Comparison of ENCODE assay signal across 8 cellular contexts in genomic region chr21:34074283-34075098, GRCh38. TPM values are rescaled to one million over a fixed set of nuclear protein-coding genes. Genes with fewer than 3 reads are reported as not detected.
DNase-seq lines count a peak whose midpoint lies in the region; ATAC-seq and TF ChIP-seq lines count a peak whose summit lies in the region.

No MANE protein-coding gene starts in this region.

- H3K4me3 ChIP-seq in WI38 (ENCODE audit: low read depth, low read length) (peak overlapping the region; percentile 78), fibroblast of the aortic adventitia (ENCODE audit: low read depth, low read length) (peak overlapping the region; percentile 80)

- no peaks in the 10 kb centered on the region for H3K9me3 Mint-ChIP-seq in activated CD8-positive, alpha-beta memory T cell treated with anti-CD3 and anti-CD28 coated beads, Interleukin-2, amount 10 ng/mL, durations not matched to agents 7 days and 5 days (ENCODE audit: low read depth)
- H3K9me3 Mint-ChIP-seq in progenitor cell of endocrine pancreas (ENCODE audit: low read depth), result no peaks in the 10 kb centered on the region

- CTCF ChIA-PET in activated CD8-positive, alpha-beta memory T cell treated with anti-CD3 and anti-CD28 coated beads, Interleukin-2, amount 10 ng/mL, durations not matched to agents 7 days and 5 days (lab: Charles Lee), result interaction anchor here (0.9 to 4.7 kb wide), 11 partner anchors 9 to 150 kb away, joined by 3 to 39 read pairs (median 3); no protein-coding TSS in a partner anchor

- DNase-seq in activated CD8-positive, alpha-beta memory T cell treated with anti-CD3 and anti-CD28 coated beads, Interleukin-2, amount 10 ng/mL, durations not matched to agents 7 days and 5 days, result peak; percentile 46
- no peak for DNase-seq in activated CD8-positive, alpha-beta memory T cell treated with anti-CD3 and anti-CD28 coated beads, Interleukin-2, amount 50 U/mL, for 4 hours
- peak; percentile 26 for DNase-seq in fibroblast of the aortic adventitia (ENCODE audit: low read depth)
- DNase-seq in progenitor cell of endocrine pancreas (ENCODE audit: low spot score, unreplicated experiment), result no peak
- DNase-seq in kidney glomerular epithelial cell (lab: John Stamatoyannopoulos, UW), result no peak
- no peak for DNase-seq in epidermal melanocyte (ENCODE audit: insufficient read length, low spot score)

- H3K27ac Mint-ChIP-seq in activated CD8-positive, alpha-beta memory T cell treated with anti-CD3 and anti-CD28 coated beads, Interleukin-2, amount 10 ng/mL, durations not matched to agents 7 days and 5 days, result peak overlapping the region; percentile 72
- H3K27ac Mint-ChIP-seq in progenitor cell of endocrine pancreas, result peak overlapping the region; percentile 98

- H3K36me3 Mint-ChIP-seq in activated CD8-positive, alpha-beta memory T cell treated with anti-CD3 and anti-CD28 coated beads, Interleukin-2, amount 10 ng/mL, durations not matched to agents 7 days and 5 days, result peaks cover 42% of the 10 kb centered on the region
- peaks cover 10% of the 10 kb centered on the region for H3K36me3 Mint-ChIP-seq in progenitor cell of endocrine pancreas (ENCODE audit: insufficient read depth)

- H3K4me3 Mint-ChIP-seq in activated CD8-positive, alpha-beta memory T cell treated with anti-CD3 and anti-CD28 coated beads, Interleukin-2, amount 10 ng/mL, durations not matched to agents 7 days and 5 days, result peak overlapping the region; percentile 90
- peak overlapping the region; percentile 89 for H3K4me3 Mint-ChIP-seq in progenitor cell of endocrine pancreas (ENCODE audit: low read depth)

- peaks cover 49% of the 10 kb centered on the region for H3K4me1 Mint-ChIP-seq in activated CD8-positive, alpha-beta memory T cell treated with anti-CD3 and anti-CD28 coated beads, Interleukin-2, amount 10 ng/mL, durations not matched to agents 7 days and 5 days
- peaks cover 28% of the 10 kb centered on the region for H3K4me1 Mint-ChIP-seq in progenitor cell of endocrine pancreas (ENCODE audit: low read depth)

- ATAC-seq in activated CD8-positive, alpha-beta memory T cell treated with anti-CD3 and anti-CD28 coated beads, Interleukin-2, amount 10 ng/mL, durations not matched to agents 7 days and 5 days, result no peak
- no peak for ATAC-seq in HG02759 (IDR thresholded peaks at IDR 0.05; ENCODE audit: unreplicated experiment)

- no peak for TF ChIP-seq CTCF in WI38 (IDR thresholded peaks at IDR 0.05; ENCODE audit: low read depth, low read length)
- no peak for TF ChIP-seq CTCF in fibroblast of the aortic adventitia (IDR thresholded peaks at IDR 0.05; ENCODE audit: insufficient read depth, low read length)
- TF ChIP-seq CTCF in progenitor cell of endocrine pancreas (IDR thresholded peaks at IDR 0.05; ENCODE audit: unreplicated experiment), result peak; percentile 29

- peaks cover 2% of the 10 kb centered on the region for H3K27me3 Mint-ChIP-seq in activated CD8-positive, alpha-beta memory T cell treated with anti-CD3 and anti-CD28 coated beads, Interleukin-2, amount 10 ng/mL, durations not matched to agents 7 days and 5 days
- peaks cover 6% of the 10 kb centered on the region for H3K27me3 Mint-ChIP-seq in progenitor cell of endocrine pancreas

RNA-seq across cellular contexts. Expression of gene MRPS6, which starts 1.1 kb away (rescaled TPM):
- 100 to 1,000 TPM in 1 of 2 experiments, 10 to 100 TPM in 1; 82.9 to 124 TPM for total RNA-seq in activated CD8-positive, alpha-beta memory T cell treated with anti-CD3 and anti-CD28 coated beads, Interleukin-2, amount 10 ng/mL, durations not matched to agents 7 days and 5 days
- 19.5 and 78.1 TPM in 2 replicates for total RNA-seq in fibroblast of the aortic adventitia (ENCODE audit: low replicate concordance)
- total RNA-seq in progenitor cell of endocrine pancreas, result 76.7 and 78.8 TPM in 2 replicates

RNA-seq across cellular contexts. Expression of gene SLC5A3, which starts 1.1 kb away (rescaled TPM):
- total RNA-seq in activated CD8-positive, alpha-beta memory T cell treated with anti-CD3 and anti-CD28 coated beads, Interleukin-2, amount 10 ng/mL, durations not matched to agents 7 days and 5 days, result 10 to 100 TPM; 29.2 to 34.7 TPM
- 28.5 and 56.6 TPM in 2 replicates for total RNA-seq in fibroblast of the aortic adventitia (ENCODE audit: low replicate concordance)
- total RNA-seq in progenitor cell of endocrine pancreas, result 22.7 and 23.3 TPM in 2 replicates

Comparison
In these comparisons a context has a peak if more than half of its experiments do, and no peak if none do; other contexts are left out.
1. DNase-seq: peak in activated CD8-positive, alpha-beta memory T cell treated with anti-CD3 and anti-CD28 coated beads, Interleukin-2, amount 10 ng/mL, durations not matched to agents 7 days and 5 days (single experiment) and fibroblast of the aortic adventitia (single experiment); none in activated CD8-positive, alpha-beta memory T cell treated with anti-CD3 and anti-CD28 coated beads, Interleukin-2, amount 50 U/mL, for 4 hours (single experiment), progenitor cell of endocrine pancreas (single experiment), kidney glomerular epithelial cell (single experiment) and epidermal melanocyte (single experiment).